1 cellular context compared by ENCODE assay signal in the genomic region with DNA sequence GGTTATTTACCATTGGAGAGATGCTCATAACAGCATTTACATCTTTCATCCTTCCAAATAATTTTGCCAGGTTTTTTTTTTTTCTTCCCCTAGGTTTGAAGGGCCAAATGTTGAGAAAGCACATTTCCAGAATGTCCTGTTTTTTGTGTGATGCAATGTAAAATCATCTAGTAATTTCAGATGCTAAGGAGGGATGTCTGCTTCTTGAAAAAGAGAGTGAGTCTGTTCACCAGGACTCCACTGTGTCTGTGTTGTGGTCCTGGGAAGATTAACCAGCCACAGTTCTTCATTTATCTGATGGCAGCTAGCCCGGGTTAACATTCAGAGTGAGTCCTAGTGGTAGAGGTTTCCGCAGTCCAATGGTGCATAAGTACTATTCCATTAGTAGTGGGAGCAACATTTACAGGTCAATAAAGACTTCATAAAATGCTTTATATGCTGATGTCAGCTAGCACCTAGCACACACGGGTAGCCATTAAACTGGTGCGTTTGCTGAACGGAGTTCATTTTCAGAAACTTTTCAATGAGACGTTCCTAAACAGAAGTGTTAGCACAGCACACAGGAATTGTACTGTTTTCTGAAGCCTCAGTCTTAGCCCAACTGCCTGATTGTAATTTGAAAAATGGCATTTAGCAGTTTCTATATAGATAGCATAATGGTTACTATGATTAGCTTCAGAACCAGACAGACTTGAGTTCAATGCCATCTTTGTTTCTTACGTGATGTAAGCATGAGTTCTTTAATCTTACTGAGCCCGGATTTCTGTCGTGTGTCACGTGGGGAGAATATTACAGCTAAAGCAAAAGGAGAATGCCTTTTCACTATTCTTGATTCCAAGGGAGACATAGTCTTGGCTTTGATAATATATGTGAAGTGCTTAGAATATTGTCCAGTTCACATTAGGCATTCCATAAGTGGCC.
TF ChIP-seq lines count a peak whose summit lies in the region.

No MANE protein-coding gene starts in this region.

TF ChIP-seq in GM23338, 12 proteins besides CTCF, POLR2A, EP300 and RAD21 (continued from another document):
- TF ChIP-seq, protein P1, sequence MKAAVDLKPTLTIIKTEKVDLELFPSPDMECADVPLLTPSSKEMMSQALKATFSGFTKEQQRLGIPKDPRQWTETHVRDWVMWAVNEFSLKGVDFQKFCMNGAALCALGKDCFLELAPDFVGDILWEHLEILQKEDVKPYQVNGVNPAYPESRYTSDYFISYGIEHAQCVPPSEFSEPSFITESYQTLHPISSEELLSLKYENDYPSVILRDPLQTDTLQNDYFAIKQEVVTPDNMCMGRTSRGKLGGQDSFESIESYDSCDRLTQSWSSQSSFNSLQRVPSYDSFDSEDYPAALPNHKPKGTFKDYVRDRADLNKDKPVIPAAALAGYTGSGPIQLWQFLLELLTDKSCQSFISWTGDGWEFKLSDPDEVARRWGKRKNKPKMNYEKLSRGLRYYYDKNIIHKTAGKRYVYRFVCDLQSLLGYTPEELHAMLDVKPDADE (IDR thresholded peaks at IDR 0.05) = no peak
- TF ChIP-seq ZNF331 (CRISPR knock-in tag; IDR thresholded peaks at IDR 0.05; ENCODE audit: low read depth) (no peak), NANOG (IDR thresholded peaks at IDR 0.05; ENCODE audit: borderline replicate concordance) (no peak), EZH2phosphoT487 (IDR thresholded peaks at IDR 0.05; ENCODE audit: unreplicated experiment) (no peak), JUNB (IDR thresholded peaks at IDR 0.05; ENCODE audit: unreplicated experiment) (no peak), ZNF114 (CRISPR knock-in tag; IDR thresholded peaks at IDR 0.05) (no peak), STAT1 (IDR thresholded peaks at IDR 0.05; ENCODE audit: unreplicated experiment) (no peak)
- TF ChIP-seq, protein P2, sequence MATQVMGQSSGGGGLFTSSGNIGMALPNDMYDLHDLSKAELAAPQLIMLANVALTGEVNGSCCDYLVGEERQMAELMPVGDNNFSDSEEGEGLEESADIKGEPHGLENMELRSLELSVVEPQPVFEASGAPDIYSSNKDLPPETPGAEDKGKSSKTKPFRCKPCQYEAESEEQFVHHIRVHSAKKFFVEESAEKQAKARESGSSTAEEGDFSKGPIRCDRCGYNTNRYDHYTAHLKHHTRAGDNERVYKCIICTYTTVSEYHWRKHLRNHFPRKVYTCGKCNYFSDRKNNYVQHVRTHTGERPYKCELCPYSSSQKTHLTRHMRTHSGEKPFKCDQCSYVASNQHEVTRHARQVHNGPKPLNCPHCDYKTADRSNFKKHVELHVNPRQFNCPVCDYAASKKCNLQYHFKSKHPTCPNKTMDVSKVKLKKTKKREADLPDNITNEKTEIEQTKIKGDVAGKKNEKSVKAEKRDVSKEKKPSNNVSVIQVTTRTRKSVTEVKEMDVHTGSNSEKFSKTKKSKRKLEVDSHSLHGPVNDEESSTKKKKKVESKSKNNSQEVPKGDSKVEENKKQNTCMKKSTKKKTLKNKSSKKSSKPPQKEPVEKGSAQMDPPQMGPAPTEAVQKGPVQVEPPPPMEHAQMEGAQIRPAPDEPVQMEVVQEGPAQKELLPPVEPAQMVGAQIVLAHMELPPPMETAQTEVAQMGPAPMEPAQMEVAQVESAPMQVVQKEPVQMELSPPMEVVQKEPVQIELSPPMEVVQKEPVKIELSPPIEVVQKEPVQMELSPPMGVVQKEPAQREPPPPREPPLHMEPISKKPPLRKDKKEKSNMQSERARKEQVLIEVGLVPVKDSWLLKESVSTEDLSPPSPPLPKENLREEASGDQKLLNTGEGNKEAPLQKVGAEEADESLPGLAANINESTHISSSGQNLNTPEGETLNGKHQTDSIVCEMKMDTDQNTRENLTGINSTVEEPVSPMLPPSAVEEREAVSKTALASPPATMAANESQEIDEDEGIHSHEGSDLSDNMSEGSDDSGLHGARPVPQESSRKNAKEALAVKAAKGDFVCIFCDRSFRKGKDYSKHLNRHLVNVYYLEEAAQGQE (IDR thresholded peaks at IDR 0.05; ENCODE audit: unreplicated experiment) = no peak
